Comparison of ENCODE assay signal across 21 cellular contexts in genomic region chr6:134357110-134357509, GRCh38.
"Had no signal": no experiment of that assay in that cellular context is flagged by ENCODE, and none has a peak within 500 bp of the region (broad histone marks: within the 10 kb centered on the region; RNA-seq: fewer than 3 reads in every experiment).

No MANE protein-coding gene starts in this region.

- DNase-seq: colonic mucosa; dermis blood vessel endothelial cell; glutamatergic neuron; kidney; left cardiac atrium; left ventricle myocardium superior; mesendoderm; naive B cell; retina; right lobe of liver; stimulated activated CD4-positive, alpha-beta T cell treated with anti-CD3 and anti-CD28 coated beads, Interleukin-2, amount 100 ng/mL, for 24 hours; stimulated activated CD4-positive, alpha-beta T cell treated with anti-CD3 and anti-CD28 coated beads, Interleukin-4, amount 100 ng/mL, for 4 hours; stimulated activated naive B cell treated with anti-CD40 and anti-IgM and Interleukin-4, amounts not matched to agents 10 μg/mL and 1 μg/mL and 100 μg/mL, for 72 hours; stimulated activated naive CD8-positive, alpha-beta T cell treated with anti-CD3 and anti-CD28 coated beads, Interleukin-15, amount 100 ng/mL, for 72 hours; trophoblast cell had no signal

- H3K27me3 ChIP-seq: colonic mucosa, gastroesophageal sphincter, right lobe of liver had no signal

- H3K27ac ChIP-seq: colonic mucosa, gastroesophageal sphincter, parathyroid adenoma, prostate gland, right lobe of liver, thoracic aorta had no signal

- H3K4me1 ChIP-seq: colonic mucosa, gastroesophageal sphincter, prostate gland had no signal

- H3K36me3 ChIP-seq: colonic mucosa, gastroesophageal sphincter, prostate gland, right lobe of liver, thoracic aorta had no signal

- H3K4me3 ChIP-seq: colonic mucosa, gastroesophageal sphincter, lung, prostate gland, right lobe of liver, skin epidermis, thoracic aorta had no signal

- H3K9me3 ChIP-seq: colonic mucosa, gastroesophageal sphincter, prostate gland, right lobe of liver, thoracic aorta had no signal

- ATAC-seq: gastroesophageal sphincter; left cardiac atrium; left ventricle myocardium superior; right lobe of liver; stimulated activated naive B cell treated with anti-CD40 and anti-IgM and Interleukin-4, amounts not matched to agents 10 μg/mL and 1 μg/mL and 100 μg/mL, for 72 hours; stimulated activated naive CD8-positive, alpha-beta T cell treated with anti-CD3 and anti-CD28 coated beads, Interleukin-15, amount 100 ng/mL, for 72 hours had no signal
